ENCODE assay signal across 15 cellular contexts in genomic region chr15:49079340-49080039, GRCh38.
"Had no signal": no experiment of that assay in that cellular context is flagged by ENCODE, and none has a peak within 500 bp of the region (broad histone marks: within the 10 kb centered on the region; RNA-seq: fewer than 3 reads in every experiment).

No MANE protein-coding gene starts in this region.

- H3K27ac Mint-ChIP-seq: activated naive CD4-positive, alpha-beta T cell treated with anti-CD3 and anti-CD28 coated beads, Interleukin-2, amount 10 ng/mL, durations not matched to agents 7 days and 5 days; activated T-helper 17 cell treated with anti-CD3 and anti-CD28 coated beads, Interleukin-2, amount 50 U/mL, for 72 hours; effector memory CD8-positive, alpha-beta T cell; naive B cell had no signal

- H3K9me3 ChIP-seq: left lung, pancreas, thyroid gland, vagina had no signal

- ATAC-seq: activated T-helper 17 cell treated with anti-CD3 and anti-CD28 coated beads, Interleukin-2, amount 50 U/mL, for 72 hours; effector memory CD8-positive, alpha-beta T cell; left lung; pancreas; stimulated activated effector memory CD8-positive, alpha-beta T cell treated with anti-CD3 and anti-CD28 coated beads, Interleukin-12 subunit alpha, Interleukin-12 subunit beta, amount 100 ng/mL, for 72 hours had no signal

- H3K4me3 Mint-ChIP-seq: activated naive CD4-positive, alpha-beta T cell treated with anti-CD3 and anti-CD28 coated beads, Interleukin-2, amount 10 ng/mL, durations not matched to agents 7 days and 5 days; activated T-helper 17 cell treated with anti-CD3 and anti-CD28 coated beads, Interleukin-2, amount 50 U/mL, for 72 hours; effector memory CD8-positive, alpha-beta T cell; stimulated activated effector memory CD8-positive, alpha-beta T cell treated with anti-CD3 and anti-CD28 coated beads, Interleukin-12 subunit alpha, Interleukin-12 subunit beta, amount 100 ng/mL, for 72 hours had no signal

- H3K27me3 ChIP-seq: left lung, pancreas, thyroid gland, vagina had no signal

- H3K36me3 Mint-ChIP-seq: activated naive CD4-positive, alpha-beta T cell treated with anti-CD3 and anti-CD28 coated beads, Interleukin-2, amount 10 ng/mL, durations not matched to agents 7 days and 5 days; naive B cell; stimulated activated effector memory CD8-positive, alpha-beta T cell treated with anti-CD3 and anti-CD28 coated beads, Interleukin-12 subunit alpha, Interleukin-12 subunit beta, amount 100 ng/mL, for 72 hours had no signal

- H3K4me1 Mint-ChIP-seq: activated naive CD4-positive, alpha-beta T cell treated with anti-CD3 and anti-CD28 coated beads, Interleukin-2, amount 10 ng/mL, durations not matched to agents 7 days and 5 days; activated T-helper 17 cell treated with anti-CD3 and anti-CD28 coated beads, Interleukin-2, amount 50 U/mL, for 72 hours; naive B cell; stimulated activated effector memory CD8-positive, alpha-beta T cell treated with anti-CD3 and anti-CD28 coated beads, Interleukin-12 subunit alpha, Interleukin-12 subunit beta, amount 100 ng/mL, for 72 hours had no signal

- H3K4me1 ChIP-seq: left lung, pancreas had no signal

- H3K27me3 Mint-ChIP-seq: activated T-helper 17 cell treated with anti-CD3 and anti-CD28 coated beads, Interleukin-2, amount 50 U/mL, for 72 hours had no signal

- H3K4me3 ChIP-seq: left lung, pancreas, thyroid gland, vagina had no signal

- H3K36me3 ChIP-seq: left lung, pancreas, thyroid gland, vagina had no signal

- H3K27ac ChIP-seq: left lung, pancreas, thyroid gland, vagina, VCaP had no signal

- DNase-seq: activated CD4-positive, alpha-beta T cell treated with anti-CD3 and anti-CD28 coated beads, Interleukin-2, amount 50 U/mL, for 48 hours; activated naive CD4-positive, alpha-beta T cell treated with anti-CD3 and anti-CD28 coated beads, Interleukin-2, amount 10 ng/mL, durations not matched to agents 7 days and 5 days; dermis blood vessel endothelial cell; effector memory CD8-positive, alpha-beta T cell; kidney; mammary epithelial cell; naive B cell; pancreas; stimulated activated CD4-positive, alpha-beta T cell treated with anti-CD3 and anti-CD28 coated beads, Interleukin-12 subunit alpha, Interleukin-12 subunit beta, amount 100 ng/mL, for 4 hours; thyroid gland had no signal

- H3K9me3 Mint-ChIP-seq: activated naive CD4-positive, alpha-beta T cell treated with anti-CD3 and anti-CD28 coated beads, Interleukin-2, amount 10 ng/mL, durations not matched to agents 7 days and 5 days; activated T-helper 17 cell treated with anti-CD3 and anti-CD28 coated beads, Interleukin-2, amount 50 U/mL, for 72 hours; effector memory CD8-positive, alpha-beta T cell; naive B cell; stimulated activated effector memory CD8-positive, alpha-beta T cell treated with anti-CD3 and anti-CD28 coated beads, Interleukin-12 subunit alpha, Interleukin-12 subunit beta, amount 100 ng/mL, for 72 hours had no signal
